ENCODE assay signal across 8 cellular contexts in genomic region chr5:138503487-138504270, GRCh38. TPM values are rescaled to one million over a fixed set of nuclear protein-coding genes. Genes with fewer than 3 reads are reported as not detected.
A peak's percentile ranks its signal among the peaks of the same experiment; 100 is the strongest.
DNase-seq lines count a peak whose midpoint lies in the region; ATAC-seq and TF ChIP-seq lines count a peak whose summit lies in the region.

No MANE protein-coding gene starts in this region.

- peaks cover 12% of the 10 kb centered on the region for H3K36me3 Mint-ChIP-seq in activated T-cell treated with anti-CD3 and anti-CD28 coated beads, Interleukin-2, amount 50 U/mL, for 4 hours (ENCODE audit: insufficient read depth)
- H3K36me3 Mint-ChIP-seq in activated T-cell treated with anti-CD3 and anti-CD28 coated beads, Interleukin-2, amount 50 U/mL, for 24 hours (ENCODE audit: low read depth), result peaks cover 51% of the 10 kb centered on the region

- H3K4me1 ChIP-seq in liver (ENCODE audit: control insufficient read depth in 4 of 4, insufficient read depth in 4 of 4, low read length in 3 of 4) (peaks cover 9 to 51% (median 40%) of the 10 kb centered on the region in 4 donors), suprapubic skin (peaks cover 58% of the 10 kb centered on the region)

- H3K4me3 Mint-ChIP-seq in activated T-cell treated with anti-CD3 and anti-CD28 coated beads, Interleukin-2, amount 50 U/mL, for 4 hours, result no peak overlapping the region
- H3K4me3 Mint-ChIP-seq in activated T-cell treated with anti-CD3 and anti-CD28 coated beads, Interleukin-2, amount 50 U/mL, for 24 hours, result no peak overlapping the region

- no peak for TF ChIP-seq EP300 in suprapubic skin (IDR thresholded peaks at IDR 0.05)

- no peak overlapping the region for H3K9ac ChIP-seq in liver (ENCODE audit: low read depth in 1 of 2, low read length in 2 of 2)

- H3K27ac ChIP-seq in liver (ENCODE audit: low read depth in 1 of 2, low read length in 2 of 2), result no peak overlapping the region
- H3K27ac ChIP-seq in suprapubic skin, result peak overlapping the region; percentile 55

- H3K27me3 ChIP-seq in liver (ENCODE audit: control insufficient read depth in 4 of 4, insufficient read depth in 4 of 4, low read length in 3 of 4) (no peaks in the 10 kb centered on the region), suprapubic skin (no peaks in the 10 kb centered on the region)

- no peak overlapping the region for H3K27ac Mint-ChIP-seq in activated T-cell treated with anti-CD3 and anti-CD28 coated beads, Interleukin-2, amount 50 U/mL, for 24 hours

- H3K4me1 Mint-ChIP-seq in activated T-cell treated with anti-CD3 and anti-CD28 coated beads, Interleukin-2, amount 50 U/mL, for 4 hours (ENCODE audit: low read depth), result no peaks in the 10 kb centered on the region
- no peaks in the 10 kb centered on the region for H3K4me1 Mint-ChIP-seq in activated T-cell treated with anti-CD3 and anti-CD28 coated beads, Interleukin-2, amount 50 U/mL, for 24 hours (ENCODE audit: low read depth)

- TF ChIP-seq POLR2A in suprapubic skin (IDR thresholded peaks at IDR 0.05), result no peak

- 24% methylated on average over 6 of the region's 6 CpGs for WGBS in liver
- 25% methylated on average over 6 of the region's 6 CpGs for whole genome bisulfite sequencing in suprapubic skin

- TF ChIP-seq RAD21 in liver (IDR thresholded peaks at IDR 0.05), result peak; percentile 88 to 93

- no peaks in the 10 kb centered on the region for H3K9me3 ChIP-seq in liver (ENCODE audit: control insufficient read depth in 4 of 4, low read length in 3 of 4)
- no peaks in the 10 kb centered on the region for H3K9me3 ChIP-seq in suprapubic skin

- ATAC-seq in activated T-cell treated with anti-CD3 and anti-CD28 coated beads, Interleukin-2, amount 50 U/mL, for 4 hours, result peak; percentile 70 to 73
- no peak for ATAC-seq in GM18873 (IDR thresholded peaks at IDR 0.05; ENCODE audit: low FRiP score, unreplicated experiment)

- H3K36me3 ChIP-seq in liver (ENCODE audit: control insufficient read depth in 4 of 4, insufficient read depth in 3 of 4, low read depth in 1 of 4, low read length in 3 of 4) (peaks cover 0 to 6% (median 4%) of the 10 kb centered on the region in 4 donors), suprapubic skin (peaks cover 13% of the 10 kb centered on the region)

- no peak for DNase-seq in activated T-cell treated with anti-CD3 and anti-CD28 coated beads, Interleukin-2, amount 50 U/mL, for 4 hours
- DNase-seq in activated T-cell treated with anti-CD3 and anti-CD28 coated beads, Interleukin-2, amount 50 U/mL, for 24 hours, result no peak
- DNase-seq in SHP77 (lab: John Stamatoyannopoulos, UW), result peak; percentile 53 to 61
- peak; percentile 86 for DNase-seq in dermis blood vessel endothelial cell
- DNase-seq in suprapubic skin (ENCODE audit: low spot score in 2 of 2), result peak in 1 of 2 donors; percentile 63

- H3K4me3 ChIP-seq in liver (ENCODE audit: low read depth in 1 of 3, low read length in 3 of 3) (no peak overlapping the region), suprapubic skin (no peak overlapping the region)

- TF ChIP-seq CTCF in LNCAP (IDR thresholded peaks at IDR 0.05), result peak; percentile 81
- peak; percentile 78 for TF ChIP-seq CTCF in liver (IDR thresholded peaks at IDR 0.05; ENCODE audit: low read depth, low read length, missing input control)
- TF ChIP-seq CTCF in suprapubic skin (IDR thresholded peaks at IDR 0.05), result peak; percentile 64 to 67

- H3K27me3 Mint-ChIP-seq in activated T-cell treated with anti-CD3 and anti-CD28 coated beads, Interleukin-2, amount 50 U/mL, for 4 hours (ENCODE audit: low read depth), result no peaks in the 10 kb centered on the region
- H3K27me3 Mint-ChIP-seq in activated T-cell treated with anti-CD3 and anti-CD28 coated beads, Interleukin-2, amount 50 U/mL, for 24 hours, result no peaks in the 10 kb centered on the region

- no peaks in the 10 kb centered on the region for H3K9me3 Mint-ChIP-seq in activated T-cell treated with anti-CD3 and anti-CD28 coated beads, Interleukin-2, amount 50 U/mL, for 4 hours
- no peaks in the 10 kb centered on the region for H3K9me3 Mint-ChIP-seq in activated T-cell treated with anti-CD3 and anti-CD28 coated beads, Interleukin-2, amount 50 U/mL, for 24 hours

TF ChIP-seq in liver, 16 proteins besides CTCF, POLR2A, EP300 and RAD21:
- TF ChIP-seq HNF4A (conservative IDR thresholded peaks at IDR 0.05) (peak in 1 of 2 donors; percentile 7), GABPA (IDR thresholded peaks at IDR 0.05 in 1 of 2, conservative IDR thresholded peaks at IDR 0.05 in 1 of 2) (no peak)

RNA-seq across cellular contexts. Expression of gene EGR1, which starts 38.4 kb away (rescaled TPM):
- total RNA-seq in activated T-cell treated with anti-CD3 and anti-CD28 coated beads, Interleukin-2, amount 50 U/mL, for 4 hours, result 10 to 100 TPM; 18.9 to 26.4 (median 20.0) TPM
- total RNA-seq in dermis blood vessel endothelial cell (0.93 and 4.8 TPM in 2 replicates), liver (1 to 10 TPM; 1.4 to 6.1 TPM), suprapubic skin (100 to 1,000 TPM; 130 to 445 (median 257) TPM)
- polyA plus RNA-seq in liver, result 10 to 100 TPM; 20.1 to 88.7 TPM

RNA-seq across cellular contexts. Expression of gene ETF1, which starts 39.4 kb away (rescaled TPM):
- total RNA-seq in activated T-cell treated with anti-CD3 and anti-CD28 coated beads, Interleukin-2, amount 50 U/mL, for 4 hours, result 100 to 1,000 TPM; 261 to 279 (median 270) TPM
- 102 and 129 TPM in 2 replicates for total RNA-seq in dermis blood vessel endothelial cell
- 10 to 100 TPM; 37.7 to 39.7 TPM for total RNA-seq in liver
- 10 to 100 TPM; 21.7 to 24.5 TPM for polyA plus RNA-seq in liver
- total RNA-seq in suprapubic skin, result 10 to 100 TPM; 71.2 to 99.9 (median 87.7) TPM

Comparison
In these comparisons a context has a peak if more than half of its experiments do, and no peak if none do; other contexts are left out.
1. DNase-seq: peak in SHP77 (2 of 2) and dermis blood vessel endothelial cell (single experiment); none in activated T-cell treated with anti-CD3 and anti-CD28 coated beads, Interleukin-2, amount 50 U/mL, for 4 hours (single experiment) and activated T-cell treated with anti-CD3 and anti-CD28 coated beads, Interleukin-2, amount 50 U/mL, for 24 hours (single experiment).
2. RNA of gene EGR1, which starts 38.4 kb away (total RNA-seq): 130 to 445 TPM in suprapubic skin; 18.9 to 26.4 TPM in activated T-cell treated with anti-CD3 and anti-CD28 coated beads, Interleukin-2, amount 50 U/mL, for 4 hours, 1.4 to 6.1 TPM in liver and 0.93 to 4.8 TPM in dermis blood vessel endothelial cell; every median in the first group is over 4 times any median in the second.
3. Peak in every context shown above with its lines, with median percentiles within 50 percentile points of each other: CTCF ChIP-seq.